ENCODE assay signal across 11 cellular contexts in genomic region chr1:39266269-39266668, GRCh38.
DNase-seq lines count a peak whose midpoint lies in the region; ATAC-seq and TF ChIP-seq lines count a peak whose summit lies in the region.
"Had no signal": no experiment of that assay in that cellular context is flagged by ENCODE, and none has a peak within 500 bp of the region (broad histone marks: within the 10 kb centered on the region; RNA-seq: fewer than 3 reads in every experiment).

No MANE protein-coding gene starts in this region.

- peaks cover 4% of the 10 kb centered on the region; the same call in 1 of the 2 replicates for H3K4me1 ChIP-seq in Panc1 (ENCODE audit: control insufficient read depth, insufficient read depth, low read length)
- H3K4me1 ChIP-seq in CD8-positive, alpha-beta T cell (ENCODE audit: insufficient read depth, low read length) = peaks cover 30% of the 10 kb centered on the region

- H3K27ac Mint-ChIP-seq in CD8-positive, alpha-beta T cell = no peak overlapping the region

- H3K27ac ChIP-seq in Panc1 (ENCODE audit: low read length) = no peak overlapping the region
- H3K27ac ChIP-seq in CD8-positive, alpha-beta T cell (ENCODE audit: low read depth, low read length) = no peak overlapping the region

- H3K9me3 Mint-ChIP-seq in CD8-positive, alpha-beta T cell = no peaks in the 10 kb centered on the region

- no peaks in the 10 kb centered on the region for H3K9me3 ChIP-seq in Panc1 (ENCODE audit: control insufficient read depth, insufficient read depth, low read depth, low read length)
- H3K9me3 ChIP-seq in CD8-positive, alpha-beta T cell (ENCODE audit: low read length) = no peaks in the 10 kb centered on the region
- H3K9me3 ChIP-seq: heart right ventricle had no signal

- POLR2A ChIA-PET in BJ (lab: Charles Lee) (no interaction called here), Panc1 (lab: Charles Lee) (no interaction called here)
- POLR2A ChIA-PET in CD8-positive, alpha-beta T cell (lab: Charles Lee) = interaction anchor here (0.9 to 1.2 kb wide), 2 partner anchors 11 to 13 kb away, joined by 3 read pairs; no protein-coding TSS in a partner anchor

- no peaks in the 10 kb centered on the region for H3K36me3 ChIP-seq in BJ (ENCODE audit: control insufficient read depth, insufficient read depth, low read length)
- no peaks in the 10 kb centered on the region for H3K36me3 ChIP-seq in Panc1 (ENCODE audit: control insufficient read depth, insufficient read depth, low read length)
- H3K36me3 ChIP-seq in CD8-positive, alpha-beta T cell (ENCODE audit: insufficient read depth, low read length) = no peaks in the 10 kb centered on the region

- in situ Hi-C loops in Panc1 (cut with HindIII; ENCODE audit: low pct_unique_long_range_greater_than_20kb, low sequenced_read_pairs) = no loop called here

- H3K36me3 Mint-ChIP-seq in CD8-positive, alpha-beta T cell = peaks cover 48% of the 10 kb centered on the region

- no peak overlapping the region for H3K4me3 Mint-ChIP-seq in CD8-positive, alpha-beta T cell

- H3K4me3 ChIP-seq in BJ (ENCODE audit: low read depth, low read length) = no peak overlapping the region
- H3K4me3 ChIP-seq in Panc1 (ENCODE audit: low read depth in 2 of 2, low read length in 2 of 2) = no peak overlapping the region
- no peak overlapping the region for H3K4me3 ChIP-seq in CD8-positive, alpha-beta T cell (ENCODE audit: low read depth, low read length)
- H3K4me3 ChIP-seq: heart right ventricle had no signal

- CTCF ChIA-PET in BJ (lab: Yijun Ruan, JAX) (interaction anchor here (1.1 to 4.0 kb wide), 4 partner anchors 8 to 168 kb away, joined by 4 to 18 read pairs (median 7); no protein-coding TSS in a partner anchor), Panc1 (lab: Charles Lee) (interaction anchor here (0.7 kb wide), 1 partner anchor 74 kb away, joined by 3 read pairs; no protein-coding TSS in a partner anchor)
- CTCF ChIA-PET in CD8-positive, alpha-beta T cell (lab: Charles Lee) = interaction anchor here (0.8 to 7.1 kb wide), 5 partner anchors 11 to 144 kb away, joined by 3 to 71 read pairs (median 8); no protein-coding TSS in a partner anchor

- peaks cover 82% of the 10 kb centered on the region for H3K4me1 Mint-ChIP-seq in CD8-positive, alpha-beta T cell (ENCODE audit: low read depth)

- TF ChIP-seq CTCF in BJ (IDR thresholded peaks at IDR 0.05; ENCODE audit: insufficient read depth, low read depth, low read length) (0 out of 2 replicates have a peak, but pooled peaks have one; percentile 18), GM20000 (IDR thresholded peaks at IDR 0.05; ENCODE audit: extremely low read depth, missing control alignments) (peak; percentile 18), Panc1 (IDR thresholded peaks at IDR 0.05) (peak; percentile 26; the same call in 1 of the 2 replicates)
- no peak for TF ChIP-seq CTCF in CD8-positive, alpha-beta T cell (IDR thresholded peaks at IDR 0.05)

- DNase-seq in BJ (ENCODE audit: low read depth) (no peak), GM20000 (ENCODE audit: low spot score) (no peak), Panc1 (ENCODE audit: low read depth, low spot score) (no peak), fibroblast of peridontal ligament (ENCODE audit: extremely low read depth) (peak; percentile 29), NCI-H226 (no peak), kidney glomerular epithelial cell (lab: John Stamatoyannopoulos, UW) (no peak)
- DNase-seq in CD8-positive, alpha-beta T cell = no peak
- DNase-seq: heart right ventricle, right cardiac atrium, trophoblast cell had no signal

- H3K27me3 ChIP-seq in BJ (ENCODE audit: control insufficient read depth, insufficient read depth, low read length) (no peaks in the 10 kb centered on the region), Panc1 (ENCODE audit: control insufficient read depth, insufficient read depth, low read length) (no peaks in the 10 kb centered on the region)
- no peaks in the 10 kb centered on the region for H3K27me3 ChIP-seq in CD8-positive, alpha-beta T cell (ENCODE audit: insufficient read depth, low read length)
- H3K27me3 ChIP-seq: heart right ventricle had no signal

- H3K27me3 Mint-ChIP-seq in CD8-positive, alpha-beta T cell (ENCODE audit: low read depth) = no peaks in the 10 kb centered on the region

- intact Hi-C loops in Panc1 (cut with micrococcal nuclease; ENCODE audit: unreplicated experiment) = no loop called here
- intact Hi-C loops in CD8-positive, alpha-beta T cell (cut with DNase I, micrococcal nuclease) = loop anchor here in 1 of 2 experiments (10.0 kb wide), 1 partner anchor 139 kb away; no protein-coding TSS in a partner anchor

- ATAC-seq in Panc1 = no peak
- no peak for ATAC-seq in CD8-positive, alpha-beta T cell
- no peak for ATAC-seq in GM19395 (IDR thresholded peaks at IDR 0.05; ENCODE audit: unreplicated experiment)
- ATAC-seq: heart right ventricle, right cardiac atrium had no signal

- no TSS peak for BruUV-seq in Panc1 (replicated peaks; lab: Mats Ljungman, UMichigan)
